Comparison of ENCODE assay signal across 22 cellular contexts in genomic region chr3:192758654-192759053, GRCh38.
"Had no signal": no experiment of that assay in that cellular context is flagged by ENCODE, and none has a peak within 500 bp of the region (broad histone marks: within the 10 kb centered on the region; RNA-seq: fewer than 3 reads in every experiment).

No MANE protein-coding gene starts in this region.

- DNase-seq: colonic mucosa; cortex of kidney; dermis blood vessel endothelial cell; dorsolateral prefrontal cortex; effector CD4-positive, alpha-beta T cell; effector CD8-positive, alpha-beta T cell; effector memory CD4-positive, alpha-beta T cell; effector memory CD8-positive, alpha-beta T cell; erythroblast; esophagus squamous epithelium; foreskin fibroblast; foreskin keratinocyte; foreskin melanocyte; gastrocnemius medialis; glutamatergic neuron; head of caudate nucleus; heart left ventricle; heart right ventricle had no signal

- H3K9me3 Mint-ChIP-seq: endodermal cell had no signal

- H3K4me3 Mint-ChIP-seq: dendritic cell treated with granulocyte-macrophage colony-stimulating factor and Interleukin-4, amounts not matched to agents 40 ng/mL and 50 ng/mL, for 4 days; effector memory CD8-positive, alpha-beta T cell; endodermal cell had no signal

- H3K27ac Mint-ChIP-seq: dendritic cell treated with granulocyte-macrophage colony-stimulating factor and Interleukin-4, amounts not matched to agents 40 ng/mL and 50 ng/mL, for 4 days; effector memory CD8-positive, alpha-beta T cell; endodermal cell had no signal

- H3K4me1 Mint-ChIP-seq: endodermal cell had no signal

- H3K27me3 Mint-ChIP-seq: dendritic cell treated with granulocyte-macrophage colony-stimulating factor and Interleukin-4, amounts not matched to agents 40 ng/mL and 50 ng/mL, for 4 days; effector memory CD8-positive, alpha-beta T cell had no signal

- ATAC-seq: effector memory CD8-positive, alpha-beta T cell; esophagus mucosa; foreskin keratinocyte; gastrocnemius medialis; gastroesophageal sphincter; heart left ventricle; heart right ventricle had no signal
